25 cellular contexts compared by ENCODE assay signal in genomic region chr11:134792044-134792443, GRCh38.
A peak's percentile ranks its signal among the peaks of the same experiment; 100 is the strongest.
DNase-seq lines count a peak whose midpoint lies in the region; ATAC-seq and TF ChIP-seq lines count a peak whose summit lies in the region.
"Had no signal": no experiment of that assay in that cellular context is flagged by ENCODE, and none has a peak within 500 bp of the region (broad histone marks: within the 10 kb centered on the region; RNA-seq: fewer than 3 reads in every experiment).

No MANE protein-coding gene starts in this region.

- 34% methylated on average over 7 of the region's 7 CpGs for WGBS in SK-N-SH (ENCODE audit: low lambda C conversion rate)

- ATAC-seq in SK-N-SH treated with all-trans-retinoic acid at 6 μM for 48 hours, result no peak
- no peak for ATAC-seq in PC-3
- no peak for ATAC-seq in HG02571 (IDR thresholded peaks at IDR 0.05; ENCODE audit: unreplicated experiment)
- ATAC-seq: activated CD8-positive, alpha-beta T cell treated with anti-CD3 and anti-CD28 coated beads for 36 hours; CD8-positive, alpha-beta T cell; effector memory CD8-positive, alpha-beta T cell; esophagus mucosa; gastroesophageal sphincter; HepG2; sciatic nerve had no signal

- TF ChIP-seq CTCF in SK-N-SH (IDR thresholded peaks at IDR 0.05), result no peak
- no peak for TF ChIP-seq CTCF in PC-3 (conservative IDR thresholded peaks at IDR 0.05; ENCODE audit: low read depth, low read length)

- H3K4me1 ChIP-seq in SK-N-SH (ENCODE audit: control insufficient read depth in 1 of 2, insufficient read depth in 2 of 2, low read depth in 1 of 2, low read length in 1 of 2) (peaks cover 0 to 7% of the 10 kb centered on the region in 2 experiments; a peak in 1 of 4 replicates), PC-3 (ENCODE audit: insufficient read depth, low read length) (no peaks in the 10 kb centered on the region)
- H3K4me1 ChIP-seq: colonic mucosa, gastroesophageal sphincter, Peyer's patch, SJCRH30, stomach, transverse colon had no signal

- no peaks in the 10 kb centered on the region for H4K20me1 ChIP-seq in SK-N-SH (ENCODE audit: insufficient read depth)
- no peaks in the 10 kb centered on the region for H4K20me1 ChIP-seq in PC-3 (ENCODE audit: low read length)

- H3K27me3 ChIP-seq in SK-N-SH (ENCODE audit: insufficient read depth), result no peaks in the 10 kb centered on the region
- H3K27me3 ChIP-seq in PC-3 (ENCODE audit: low read length), result peaks cover 17% of the 10 kb centered on the region; the same call in 1 of the 2 replicates
- H3K27me3 ChIP-seq: colonic mucosa, Peyer's patch, SJCRH30, transverse colon had no signal

- H3K79me2 ChIP-seq in SK-N-SH (ENCODE audit: insufficient read depth), result no peaks in the 10 kb centered on the region
- no peaks in the 10 kb centered on the region for H3K79me2 ChIP-seq in PC-3 (ENCODE audit: low read length)

- intact Hi-C loops in PC-3 (cut with micrococcal nuclease) (no loop called here), posterior vena cava (cut with DNase I) (no loop called here)

- H3K36me3 ChIP-seq in SK-N-SH (replicated peaks in 1 of 2; ENCODE audit: control insufficient read depth in 1 of 2, insufficient read depth in 2 of 2, low read length in 1 of 2) (no peaks in the 10 kb centered on the region), PC-3 (ENCODE audit: low read depth, low read length) (no peaks in the 10 kb centered on the region)
- H3K36me3 ChIP-seq: colonic mucosa, gastroesophageal sphincter, Peyer's patch, SJCRH30, stomach, transverse colon had no signal

- CTCF ChIA-PET in SK-N-SH (lab: Yijun Ruan, JAX), result interaction anchor here (1.1 to 1.8 kb wide), 2 partner anchors 9 to 14 kb away, joined by 3 to 6 read pairs; no protein-coding TSS in a partner anchor
- CTCF ChIA-PET in PC-3 (lab: Charles Lee), result no interaction called here

- H3F3A ChIP-seq in SK-N-SH (replicated peaks; ENCODE audit: insufficient read depth) (no peaks in the 10 kb centered on the region), PC-3 (ENCODE audit: low read length, unreplicated experiment) (no peaks in the 10 kb centered on the region)

- H2AFZ ChIP-seq in SK-N-SH (ENCODE audit: low read depth) (no peak overlapping the region), PC-3 (ENCODE audit: low read length) (no peak overlapping the region)

- H3K9ac ChIP-seq in SK-N-SH, result no peak overlapping the region
- H3K9ac ChIP-seq in PC-3 (ENCODE audit: low read length), result no peak overlapping the region

- no peaks in the 10 kb centered on the region for H3K9me2 ChIP-seq in SK-N-SH
- no peaks in the 10 kb centered on the region for H3K9me2 ChIP-seq in PC-3 (replicated peaks; ENCODE audit: low read length)

- POLR2A ChIA-PET in SK-N-SH (lab: Yijun Ruan, JAX) (no interaction called here), PC-3 (lab: Charles Lee; ENCODE audit: unreplicated experiment) (no interaction called here)

- no peak for TF ChIP-seq RAD21 in SK-N-SH (IDR thresholded peaks at IDR 0.05; ENCODE audit: low read length)

- DNase-seq in SK-N-SH (peak; percentile 30), PC-3 (peak; percentile 26), iris pigment epithelial cell (ENCODE audit: low read depth) (peak; percentile 12), posterior vena cava (ENCODE audit: low spot score) (no peak), MV-4-11 (lab: John Stamatoyannopoulos, UW) (no peak), cerebellar nuclear complex (lab: John Stamatoyannopoulos, UW) (no peak)
- DNase-seq: activated CD4-positive, CD25-positive, alpha-beta regulatory T cell treated with anti-CD3 and anti-CD28 coated beads, Interleukin-2, amount 50 U/mL, for 72 hours; activated CD8-positive, alpha-beta T cell treated with anti-CD3 and anti-CD28 coated beads for 36 hours; activated effector memory CD4-positive, alpha-beta T cell treated with Interleukin-2 at 50 U/mL for 16 hours; activated T-cell treated with anti-CD3 and anti-CD28 coated beads for 4 hours; AML-193; CD8-positive, alpha-beta T cell; colonic mucosa; effector memory CD8-positive, alpha-beta T cell; NCI-H524 treated with DMSO at 0.1 percent for 48 hours; Peyer's patch; SJCRH30; stomach; transverse colon had no signal

- no peak overlapping the region for H3K4me3 ChIP-seq in SK-N-SH (ENCODE audit: low read depth in 2 of 2, low read length in 1 of 2)
- no peak overlapping the region for H3K4me3 ChIP-seq in PC-3 (ENCODE audit: low read length)
- H3K4me3 ChIP-seq: colonic mucosa, gastroesophageal sphincter, Peyer's patch, SJCRH30, stomach, transverse colon had no signal

- TF ChIP-seq EP300 in SK-N-SH (IDR thresholded peaks at IDR 0.05; ENCODE audit: borderline replicate concordance in 1 of 2, low read depth in 1 of 2, low read length in 1 of 2), result no peak

- H3K27ac ChIP-seq in SK-N-SH (ENCODE audit: low read depth in 2 of 2, low read length in 1 of 2), result no peak overlapping the region
- no peak overlapping the region for H3K27ac ChIP-seq in PC-3 (ENCODE audit: low read length)
- H3K27ac ChIP-seq: colonic mucosa, gastroesophageal sphincter, Peyer's patch, SJCRH30, stomach, transverse colon had no signal

- H3K4me2 ChIP-seq in SK-N-SH, result no peak overlapping the region
- H3K4me2 ChIP-seq in PC-3 (ENCODE audit: low read length), result no peak overlapping the region

- BruUV-seq in PC-3 (replicated peaks; lab: Mats Ljungman, UMichigan), result no TSS peak

- H3K9me3 ChIP-seq in SK-N-SH, result no peaks in the 10 kb centered on the region
- H3K9me3 ChIP-seq in PC-3 (ENCODE audit: low read length), result 0 out of 2 replicates have a peak, but pooled peaks cover 4% of the 10 kb centered on the region
- H3K9me3 ChIP-seq: colonic mucosa, gastroesophageal sphincter, Peyer's patch, SJCRH30, stomach, transverse colon had no signal

TF ChIP-seq in SK-N-SH, 30 proteins besides CTCF, POLR2A, EP300 and RAD21 (continues in another document):
- TF ChIP-seq GABPA (IDR thresholded peaks at IDR 0.05; ENCODE audit: low read depth) (no peak), USF2 (IDR thresholded peaks at IDR 0.05; ENCODE audit: borderline replicate concordance, low read depth, low read length) (no peak), FOSL2 (IDR thresholded peaks at IDR 0.05; ENCODE audit: borderline replicate concordance, low read depth) (no peak), EZH2phosphoT487 (IDR thresholded peaks at IDR 0.05; ENCODE audit: borderline replicate concordance, low read depth) (no peak), JUND (IDR thresholded peaks at IDR 0.05) (no peak), POLR2AphosphoS5 (IDR thresholded peaks at IDR 0.05; ENCODE audit: low read depth, low read length) (no peak), RXRA (IDR thresholded peaks at IDR 0.05; ENCODE audit: borderline replicate concordance, low read depth) (no peak), TAF1 (IDR thresholded peaks at IDR 0.05; ENCODE audit: borderline replicate concordance, low read depth, low read length) (no peak), MAX (IDR thresholded peaks at IDR 0.05; ENCODE audit: low read depth) (no peak)

TF ChIP-seq in SK-N-SH treated with all-trans-retinoic acid at 6 μM for 48 hours, 23 proteins besides CTCF, POLR2A, EP300 and RAD21 (continues in another document):
- TF ChIP-seq PATZ1 (CRISPR knock-in tag; IDR thresholded peaks at IDR 0.05; ENCODE audit: borderline replicate concordance), result no peak
- no peak for TF ChIP-seq RARB (CRISPR knock-in tag; IDR thresholded peaks at IDR 0.05)
- TF ChIP-seq CREB5 (CRISPR knock-in tag; IDR thresholded peaks at IDR 0.05; ENCODE audit: low read depth), result no peak
- no peak for TF ChIP-seq ZNF70 (CRISPR knock-in tag; IDR thresholded peaks at IDR 0.05)
- no peak for TF ChIP-seq OSR1 (CRISPR knock-in tag; IDR thresholded peaks at IDR 0.05)
- no peak for TF ChIP-seq TCF4 (CRISPR knock-in tag; IDR thresholded peaks at IDR 0.05; ENCODE audit: borderline replicate concordance)
- no peak for TF ChIP-seq GLIS3 (CRISPR knock-in tag; IDR thresholded peaks at IDR 0.05)
- TF ChIP-seq ZFP30 (CRISPR knock-in tag; IDR thresholded peaks at IDR 0.05), result no peak
- TF ChIP-seq ZFP3 (CRISPR knock-in tag; IDR thresholded peaks at IDR 0.05), result no peak
- TF ChIP-seq ARNTL (CRISPR knock-in tag; IDR thresholded peaks at IDR 0.05; ENCODE audit: borderline replicate concordance, low read depth), result no peak
- no peak for TF ChIP-seq BACH2 (CRISPR knock-in tag; IDR thresholded peaks at IDR 0.05; ENCODE audit: borderline replicate concordance)

Comparison
In these comparisons a context has a peak if more than half of its experiments do, and no peak if none do; other contexts are left out.
1. DNase-seq: peak in SK-N-SH (single experiment), PC-3 (single experiment) and iris pigment epithelial cell (single experiment); none in posterior vena cava (single experiment), MV-4-11 (single experiment) and cerebellar nuclear complex (0 of 2).